ENCODE assay signal across 24 cellular contexts in genomic region chr22:44204937-44205712, GRCh38. TPM values are rescaled to one million over a fixed set of nuclear protein-coding genes. Genes with fewer than 3 reads are reported as not detected.
DNase-seq lines count a peak whose midpoint lies in the region; ATAC-seq and TF ChIP-seq lines count a peak whose summit lies in the region.
"Had no signal": no experiment of that assay in that cellular context is flagged by ENCODE, and none has a peak within 500 bp of the region (broad histone marks: within the 10 kb centered on the region; RNA-seq: fewer than 3 reads in every experiment).

No MANE protein-coding gene starts in this region.

- H3K4me3 ChIP-seq in BLaER1 (no peak overlapping the region), osteoblast (ENCODE audit: insufficient read depth, low read length) (no peak overlapping the region)
- no peak overlapping the region for H3K4me3 ChIP-seq in CD8-positive, alpha-beta memory T cell (ENCODE audit: low read length)
- H3K4me3 ChIP-seq: ascending aorta, heart left ventricle, MG63, prostate gland had no signal

- no peak overlapping the region for H2AFZ ChIP-seq in osteoblast (ENCODE audit: low read length)

- ATAC-seq in WTC11 (no peak), GM21786 (IDR thresholded peaks at IDR 0.05; ENCODE audit: unreplicated experiment) (no peak)
- ATAC-seq: heart left ventricle, left cardiac atrium, SK-N-SH treated with all-trans-retinoic acid at 6 μM for 48 hours had no signal

- no peak overlapping the region; the same call in 1 of the 2 replicates for H3K27ac Mint-ChIP-seq in WTC11
- H3K27ac Mint-ChIP-seq in CD8-positive, alpha-beta memory T cell: peak overlapping the region in 1 of 8 donors; percentile 40
- H3K27ac Mint-ChIP-seq in HFFc6: no peak overlapping the region
- H3K27ac Mint-ChIP-seq: activated CD4-positive, alpha-beta memory T cell treated with anti-CD3 and anti-CD28 coated beads, Interleukin-2, amount 10 ng/mL, durations not matched to agents 7 days and 5 days; T-helper 2 cell treated with Interferon-gamma antibody and Interleukin-4, amounts not matched to agents 5 μg/mL and 100 μg/mL, for 36 hours had no signal

- peaks cover 9% of the 10 kb centered on the region; the same call in 1 of the 2 replicates for H3K9me3 ChIP-seq in BLaER1
- H3K9me3 ChIP-seq in osteoblast (ENCODE audit: low read depth, low read length): no peaks in the 10 kb centered on the region
- H3K9me3 ChIP-seq in CD8-positive, alpha-beta memory T cell (ENCODE audit: low read length): peaks cover 4% of the 10 kb centered on the region
- H3K9me3 ChIP-seq: prostate gland had no signal

- peaks cover 38% of the 10 kb centered on the region for H3K4me1 ChIP-seq in BLaER1
- peaks cover 15% of the 10 kb centered on the region for H3K4me1 ChIP-seq in osteoblast (ENCODE audit: insufficient read depth, low read length)
- no peaks in the 10 kb centered on the region for H3K4me1 ChIP-seq in CD8-positive, alpha-beta memory T cell (ENCODE audit: insufficient read depth, low read length)
- H3K4me1 ChIP-seq: ascending aorta, prostate gland had no signal

- no peak for TF ChIP-seq CTCF in WTC11 (IDR thresholded peaks at IDR 0.05)
- TF ChIP-seq CTCF in osteoblast (IDR thresholded peaks at IDR 0.05; ENCODE audit: extremely low read depth, low read depth, low read length): no peak
- TF ChIP-seq CTCF in HFFc6 (IDR thresholded peaks at IDR 0.05): no peak

- peaks cover 9% of the 10 kb centered on the region; the same call in 1 of the 2 replicates for H3K27me3 ChIP-seq in BLaER1
- H3K27me3 ChIP-seq in osteoblast (ENCODE audit: insufficient read depth, low read length): no peaks in the 10 kb centered on the region
- no peaks in the 10 kb centered on the region for H3K27me3 ChIP-seq in CD8-positive, alpha-beta memory T cell (ENCODE audit: insufficient read depth, low read length, poor library complexity, severe bottlenecking)
- H3K27me3 ChIP-seq: ascending aorta, MG63 had no signal

- H3K4me2 ChIP-seq in BLaER1: peak overlapping the region; percentile 71
- H3K4me2 ChIP-seq in osteoblast (ENCODE audit: insufficient read depth, low read length): no peak overlapping the region

- no peak overlapping the region for H3K9ac ChIP-seq in BLaER1

- POLR2A ChIA-PET in WTC11 (lab: Charles Lee): no interaction called here
- POLR2A ChIA-PET in CD8-positive, alpha-beta memory T cell (lab: Charles Lee): no interaction called here

- peak; percentile 54 for DNase-seq in GM19238 (ENCODE audit: insufficient read length, low spot score)
- peak; percentile 6 for DNase-seq in WTC11 (ENCODE audit: low spot score)
- DNase-seq in osteoblast (ENCODE audit: insufficient read length, low spot score, missing footprints): peak; percentile 46
- no peak for DNase-seq in CD8-positive, alpha-beta memory T cell
- DNase-seq in HFFc6: no peak
- DNase-seq: activated CD4-positive, alpha-beta memory T cell treated with anti-CD3 and anti-CD28 coated beads, Interleukin-2, amount 10 ng/mL, durations not matched to agents 7 days and 5 days; activated naive CD4-positive, alpha-beta T cell treated with Interleukin-2 at 50 U/mL for 16 hours; CD4-positive, alpha-beta memory T cell; cerebellar nuclear complex; GF-D8; H9; left cardiac atrium; MG63; NCI-H1436 treated with DMSO at 0.1 percent for 48 hours; NCI-H510A treated with DMSO at 0.1 percent for 48 hours had no signal

- H3K9me3 Mint-ChIP-seq in WTC11 (peaks cover 14% of the 10 kb centered on the region), HFFc6 (0 out of 2 replicates have a peak, but pooled peaks cover 9% of the 10 kb centered on the region)
- H3K9me3 Mint-ChIP-seq in CD8-positive, alpha-beta memory T cell: peaks cover 5 to 12% (median 6%) of the 10 kb centered on the region in 5 donors
- H3K9me3 Mint-ChIP-seq: activated CD4-positive, alpha-beta memory T cell treated with anti-CD3 and anti-CD28 coated beads, Interleukin-2, amount 10 ng/mL, durations not matched to agents 7 days and 5 days had no signal

- H3K27me3 Mint-ChIP-seq in WTC11 (ENCODE audit: low read depth): peaks cover under 1% of the 10 kb centered on the region; the same call in 1 of the 2 replicates
- H3K27me3 Mint-ChIP-seq in CD8-positive, alpha-beta memory T cell: no peaks in the 10 kb centered on the region
- H3K27me3 Mint-ChIP-seq in HFFc6 (ENCODE audit: insufficient read depth): peaks cover 16% of the 10 kb centered on the region
- H3K27me3 Mint-ChIP-seq: CD4-positive, alpha-beta memory T cell had no signal

- no peak overlapping the region for H3K27ac ChIP-seq in BLaER1
- H3K27ac ChIP-seq in osteoblast (ENCODE audit: low read depth, low read length): no peak overlapping the region
- H3K27ac ChIP-seq in CD8-positive, alpha-beta memory T cell (ENCODE audit: low read depth, low read length): no peak overlapping the region
- H3K27ac ChIP-seq: ascending aorta, heart left ventricle, prostate gland, WERI-Rb-1 had no signal

- CTCF ChIA-PET in WTC11 (lab: Charles Lee): no interaction called here
- CTCF ChIA-PET in CD8-positive, alpha-beta memory T cell (lab: Charles Lee): no interaction called here

- H3K4me1 Mint-ChIP-seq in WTC11 (no peaks in the 10 kb centered on the region), HFFc6 (ENCODE audit: low read depth) (peaks cover 15% of the 10 kb centered on the region)
- peaks cover 24 to 30% (median 24%) of the 10 kb centered on the region in 3 donors for H3K4me1 Mint-ChIP-seq in CD8-positive, alpha-beta memory T cell

- H3K79me2 ChIP-seq in osteoblast (ENCODE audit: insufficient read depth, low read length): no peaks in the 10 kb centered on the region

- H3K36me3 ChIP-seq in BLaER1 (no peaks in the 10 kb centered on the region), osteoblast (ENCODE audit: insufficient read depth, low read length) (no peaks in the 10 kb centered on the region)
- H3K36me3 ChIP-seq in CD8-positive, alpha-beta memory T cell (ENCODE audit: insufficient read depth, low read length): peaks cover 4% of the 10 kb centered on the region
- H3K36me3 ChIP-seq: ascending aorta, MG63, prostate gland, WERI-Rb-1 had no signal

- no peak overlapping the region for H3K4me3 Mint-ChIP-seq in WTC11
- H3K4me3 Mint-ChIP-seq in CD8-positive, alpha-beta memory T cell: no peak overlapping the region
- H3K4me3 Mint-ChIP-seq in HFFc6: no peak overlapping the region
- H3K4me3 Mint-ChIP-seq: activated CD4-positive, alpha-beta memory T cell treated with anti-CD3 and anti-CD28 coated beads, Interleukin-2, amount 10 ng/mL, durations not matched to agents 7 days and 5 days; CD4-positive, alpha-beta memory T cell; H9; T-helper 2 cell treated with Interferon-gamma antibody and Interleukin-4, amounts not matched to agents 5 μg/mL and 100 μg/mL, for 36 hours had no signal

- H3K36me3 Mint-ChIP-seq in WTC11 (0 out of 2 replicates have a peak, but pooled peaks cover 3% of the 10 kb centered on the region), HFFc6 (ENCODE audit: low read depth) (0 out of 2 replicates have a peak, but pooled peaks cover 5% of the 10 kb centered on the region)
- H3K36me3 Mint-ChIP-seq in CD8-positive, alpha-beta memory T cell: peaks cover 11 to 71% (median 21%) of the 10 kb centered on the region in 3 donors

- H4K20me1 ChIP-seq in BLaER1 (peaks cover 57% of the 10 kb centered on the region), osteoblast (ENCODE audit: insufficient read depth, low read length) (no peaks in the 10 kb centered on the region)

TF ChIP-seq in WTC11, 78 proteins besides CTCF, POLR2A, EP300 and RAD21 (continues in another document):
- TF ChIP-seq CREB1 (CRISPR knock-in tag; IDR thresholded peaks at IDR 0.05): no peak
- TF ChIP-seq FOXP1 (CRISPR knock-in tag; IDR thresholded peaks at IDR 0.05; ENCODE audit: borderline replicate concordance): no peak
- no peak for TF ChIP-seq MAX (CRISPR knock-in tag; IDR thresholded peaks at IDR 0.05)
- no peak for TF ChIP-seq NFYB (CRISPR knock-in tag; conservative IDR thresholded peaks at IDR 0.05; ENCODE audit: low read depth)
- TF ChIP-seq USF2 (CRISPR knock-in tag; IDR thresholded peaks at IDR 0.05): no peak
- no peak for TF ChIP-seq GABPB1 (CRISPR knock-in tag; IDR thresholded peaks at IDR 0.05)

RNA-seq across cellular contexts. Expression of gene PARVG, which starts 24.4 kb away (rescaled TPM):
- total RNA-seq in WTC11 (2021) (0.41 to 0.94 TPM (median 0.69 TPM) in 3 replicates), osteoblast (1.1 and 1.5 TPM in 2 replicates)
- 10 to 100 TPM; 56.0 to 57.4 TPM for total RNA-seq in CD8-positive, alpha-beta memory T cell
- polyA plus RNA-seq in CD8-positive, alpha-beta memory T cell: 94.4 TPM
- not detected for total RNA-seq in HFFc6 (2021; fragmentation: NEBNext Ultra II Directional; extraction: Animal tissue kit (Norgen Biotek cat#: 25700))
- polyA plus RNA-seq: neural cell had no signal

Comparison
In these comparisons a context has a peak if more than half of its experiments do, and no peak if none do; other contexts are left out.
1. DNase-seq: peak in GM19238 (single experiment), WTC11 (single experiment) and osteoblast (single experiment); none in CD8-positive, alpha-beta memory T cell (0 of 5) and HFFc6 (single experiment).
2. RNA of gene PARVG, which starts 24.4 kb away (total RNA-seq): 56.0 to 57.4 TPM in CD8-positive, alpha-beta memory T cell; 1.1 to 1.5 TPM in osteoblast, 0.41 to 0.94 TPM in WTC11 and not detected in HFFc6; every median in the first group is over 10 times any median in the second.